In genomic region chr1:78281580-78281979, GRCh38 we compare ENCODE assay signal across 23 cellular contexts.
"Had no signal": no experiment of that assay in that cellular context is flagged by ENCODE, and none has a peak within 500 bp of the region (broad histone marks: within the 10 kb centered on the region; RNA-seq: fewer than 3 reads in every experiment).

No MANE protein-coding gene starts in this region.

- H3K27me3 ChIP-seq: breast epithelium, heart right ventricle, ovary, right lobe of liver, tibial nerve had no signal

- H3K36me3 ChIP-seq: breast epithelium, heart right ventricle, ovary, right lobe of liver, tibial nerve had no signal

- ATAC-seq: activated naive CD8-positive, alpha-beta T cell treated with anti-CD3 and anti-CD28 coated beads, Interleukin-2, amount 50 U/mL, for 24 hours; activated T-helper 17 cell treated with anti-CD3 and anti-CD28 coated beads, Interleukin-2, amount 50 U/mL, for 72 hours; esophagus mucosa; foreskin keratinocyte; heart right ventricle; naive thymus-derived CD4-positive, alpha-beta T cell; right lobe of liver; WTC11 had no signal

- H3K4me1 ChIP-seq: breast epithelium, foreskin keratinocyte, heart right ventricle had no signal

- H3K4me3 ChIP-seq: breast epithelium, heart right ventricle, ovary, right lobe of liver, tibial nerve had no signal

- DNase-seq: activated CD4-positive, alpha-beta memory T cell treated with anti-CD3 and anti-CD28 coated beads, Interleukin-2, amount 10 ng/mL, durations not matched to agents 7 days and 5 days; activated CD4-positive, alpha-beta T cell treated with anti-CD3 and anti-CD28 coated beads for 1 hour; activated CD4-positive, alpha-beta T cell treated with anti-CD3 and anti-CD28 coated beads, Interleukin-2, amount 10 ng/mL, durations not matched to agents 7 days and 5 days; activated CD8-positive, alpha-beta memory T cell treated with anti-CD3 and anti-CD28 coated beads, Interleukin-2, amount 50 U/mL, for 48 hours; activated gamma-delta T cell treated with Interleukin-2 at 50 U/mL for 16 hours; activated naive CD8-positive, alpha-beta T cell treated with anti-CD3 and anti-CD28 coated beads, Interleukin-2, amount 50 U/mL, for 24 hours; activated T-cell treated with anti-CD3 and anti-CD28 coated beads, Interleukin-2, amount 50 U/mL, for 24 hours; amygdala; central memory CD4-positive, alpha-beta T cell; endodermal cell; foreskin keratinocyte; heart right ventricle; midbrain; naive thymus-derived CD4-positive, alpha-beta T cell; ovary; right lobe of liver; stimulated activated CD4-positive, alpha-beta T cell treated with anti-CD3 and anti-CD28 coated beads, Interleukin-2, amount 100 ng/mL, for 48 hours; stimulated activated naive CD4-positive, alpha-beta T cell treated with Interleukin-2 at 50 U/mL for 16 hours had no signal

- H3K27ac ChIP-seq: breast epithelium, foreskin keratinocyte, heart right ventricle, ovary, right lobe of liver, tibial nerve had no signal

- H3K9me3 ChIP-seq: breast epithelium, heart right ventricle, ovary, right lobe of liver, tibial nerve had no signal
